In genomic region chr5:102583663-102584062, GRCh38 we compare ENCODE assay signal across 8 cellular contexts.
DNase-seq lines count a peak whose midpoint lies in the region; ATAC-seq and TF ChIP-seq lines count a peak whose summit lies in the region.

No MANE protein-coding gene starts in this region.

- intact Hi-C loops in Right ventricle myocardium superior (cut with DNase I) (loop anchor here (5.0 kb wide), 1 partner anchor 459 kb away; no protein-coding TSS in a partner anchor), right cardiac atrium (cut with DNase I) (loop anchor here in 1 of 4 donors (10.0 kb wide), 1 partner anchor 451 kb away; no protein-coding TSS in a partner anchor)

- H3K27me3 ChIP-seq in right cardiac atrium (ENCODE audit: control insufficient read depth, insufficient read depth) (no peaks in the 10 kb centered on the region), osteoblast (ENCODE audit: insufficient read depth, low read length) (no peaks in the 10 kb centered on the region)

- peak overlapping the region; percentile 53 for H2AFZ ChIP-seq in osteoblast (ENCODE audit: low read length)

- peak overlapping the region; percentile 66 for H3K4me2 ChIP-seq in osteoblast (ENCODE audit: insufficient read depth, low read length)

- WGBS in right cardiac atrium: 16% methylated on average over 3 of the region's 3 CpGs

- H3K9me3 ChIP-seq in right cardiac atrium (ENCODE audit: control insufficient read depth, low read length): no peaks in the 10 kb centered on the region
- H3K9me3 ChIP-seq in osteoblast (ENCODE audit: low read depth, low read length): no peaks in the 10 kb centered on the region

- H3K36me3 ChIP-seq in osteoblast (ENCODE audit: insufficient read depth, low read length): no peaks in the 10 kb centered on the region

- H3K4me3 ChIP-seq in right cardiac atrium (ENCODE audit: low read length) (no peak overlapping the region), osteoblast (ENCODE audit: insufficient read depth, low read length) (no peak overlapping the region)

- no peaks in the 10 kb centered on the region for H4K20me1 ChIP-seq in osteoblast (ENCODE audit: insufficient read depth, low read length)

- no peaks in the 10 kb centered on the region for H3K4me1 ChIP-seq in right cardiac atrium (ENCODE audit: control insufficient read depth, insufficient read depth, low read length)
- H3K4me1 ChIP-seq in osteoblast (ENCODE audit: insufficient read depth, low read length): peaks cover 9% of the 10 kb centered on the region

- H3K27ac ChIP-seq in right cardiac atrium (ENCODE audit: low read length) (no peak overlapping the region), osteoblast (ENCODE audit: low read depth, low read length) (no peak overlapping the region)

- TF ChIP-seq CTCF in osteoblast (IDR thresholded peaks at IDR 0.05; ENCODE audit: extremely low read depth, low read depth, low read length): peak; percentile 49

- DNase-seq in Right ventricle myocardium superior (no peak), right cardiac atrium (no peak), NCI-H446 (lab: John Stamatoyannopoulos, UW) (peak; percentile 80 to 84), cerebellar cortex (ENCODE audit: low spot score) (peak; percentile 55), osteoblast (ENCODE audit: insufficient read length, low spot score, missing footprints) (no peak), NK-92 (lab: John Stamatoyannopoulos, UW; ENCODE audit: unreplicated experiment) (no peak)
- DNase-seq in activated CD8-positive, alpha-beta memory T cell treated with anti-CD3 and anti-CD28 coated beads for 24 hours: no peak

- ATAC-seq in Right ventricle myocardium superior (ENCODE audit: poor library complexity): peak; percentile 62
- ATAC-seq in right cardiac atrium: no peak
- ATAC-seq in GM21529 (IDR thresholded peaks at IDR 0.05; ENCODE audit: unreplicated experiment): no peak

- H3K79me2 ChIP-seq in osteoblast (ENCODE audit: insufficient read depth, low read length): no peaks in the 10 kb centered on the region

Comparison
In these comparisons a context has a peak if more than half of its experiments do, and no peak if none do; other contexts are left out.
1. DNase-seq: peak in NCI-H446 (2 of 2) and cerebellar cortex (single experiment); none in Right ventricle myocardium superior (single experiment), right cardiac atrium (0 of 3), osteoblast (single experiment), NK-92 (single experiment) and activated CD8-positive, alpha-beta memory T cell treated with anti-CD3 and anti-CD28 coated beads for 24 hours (single experiment).